In genomic region chr9:14096182-14096922, GRCh38 we compare ENCODE assay signal across 1 cellular context.
TF ChIP-seq lines count a peak whose summit lies in the region.

No MANE protein-coding gene starts in this region.

TF ChIP-seq in SK-N-SH treated with all-trans-retinoic acid at 6 μM for 48 hours, 23 proteins besides CTCF, POLR2A, EP300 and RAD21 (continued from another document):
- TF ChIP-seq BACH2 (CRISPR knock-in tag; IDR thresholded peaks at IDR 0.05; ENCODE audit: borderline replicate concordance) (no peak), ZFP30 (CRISPR knock-in tag; IDR thresholded peaks at IDR 0.05) (no peak), RARB (CRISPR knock-in tag; IDR thresholded peaks at IDR 0.05) (no peak; the same call in 1 of the 2 replicates), TOX (CRISPR knock-in tag; IDR thresholded peaks at IDR 0.05; ENCODE audit: borderline replicate concordance) (no peak)
